Comparison of ENCODE assay signal across 16 cellular contexts in genomic region chr17:13362341-13363122, GRCh38.
DNase-seq lines count a peak whose midpoint lies in the region; ATAC-seq and TF ChIP-seq lines count a peak whose summit lies in the region.
"Had no signal": no experiment of that assay in that cellular context is flagged by ENCODE, and none has a peak within 500 bp of the region (broad histone marks: within the 10 kb centered on the region; RNA-seq: fewer than 3 reads in every experiment).

No MANE protein-coding gene starts in this region.

- no peak for TF ChIP-seq CTCF in HFFc6 (IDR thresholded peaks at IDR 0.05)
- no peak for TF ChIP-seq CTCF in astrocyte of the spinal cord (IDR thresholded peaks at IDR 0.05; ENCODE audit: low read depth, low read length)
- no peak for TF ChIP-seq CTCF in colonic mucosa (IDR thresholded peaks at IDR 0.05)
- TF ChIP-seq CTCF in suprapubic skin (IDR thresholded peaks at IDR 0.05): no peak

- peak overlapping the region; percentile 80 for H3K27ac Mint-ChIP-seq in HFFc6
- H3K27ac Mint-ChIP-seq: activated CD4-positive, alpha-beta memory T cell treated with anti-CD3 and anti-CD28 coated beads for 36 hours; natural killer cell had no signal

- intact Hi-C loops in colonic mucosa (cut with DNase I): no loop called here

- H3K9me3 Mint-ChIP-seq in HFFc6: no peaks in the 10 kb centered on the region
- H3K9me3 Mint-ChIP-seq: activated CD4-positive, alpha-beta memory T cell treated with anti-CD3 and anti-CD28 coated beads for 36 hours; natural killer cell had no signal

- no peak for TF ChIP-seq EP300 in suprapubic skin (IDR thresholded peaks at IDR 0.05)

- DNase-seq in ACHN: peak; percentile 78
- DNase-seq in HFFc6: peak; percentile 64
- DNase-seq in astrocyte of the spinal cord (ENCODE audit: low read depth, low spot score): peak; percentile 47
- DNase-seq in kidney glomerular epithelial cell (lab: John Stamatoyannopoulos, UW): peak; percentile 76
- DNase-seq in NK-92 treated with Interleukin-12 subunit alpha and Interleukin-12 subunit beta, amount 100 ng/mL, for 24 hours (lab: John Stamatoyannopoulos, UW): no peak
- DNase-seq in colonic mucosa: no peak
- no peak for DNase-seq in suprapubic skin (ENCODE audit: low spot score in 2 of 2)
- DNase-seq: activated CD4-positive, alpha-beta memory T cell treated with anti-CD3 and anti-CD28 coated beads for 36 hours; activated effector memory CD4-positive, alpha-beta T cell treated with anti-CD3 and anti-CD28 coated beads, Interleukin-2, amount 50 U/mL, for 16 hours; central memory CD4-positive, alpha-beta T cell; natural killer cell; NCI-H187; stimulated activated CD4-positive, alpha-beta T cell treated with anti-CD3 and anti-CD28 coated beads, Interleukin-12 subunit alpha, Interleukin-12 subunit beta, amount 100 ng/mL, for 4 hours; T-helper 1 cell had no signal

- TF ChIP-seq POLR2A in suprapubic skin (IDR thresholded peaks at IDR 0.05): no peak

- no peaks in the 10 kb centered on the region for H3K27me3 Mint-ChIP-seq in HFFc6 (ENCODE audit: insufficient read depth)
- H3K27me3 Mint-ChIP-seq: activated CD4-positive, alpha-beta memory T cell treated with anti-CD3 and anti-CD28 coated beads for 36 hours had no signal

- no peak overlapping the region for H3K27ac ChIP-seq in colonic mucosa
- no peak overlapping the region for H3K27ac ChIP-seq in suprapubic skin
- H3K27ac ChIP-seq: BLaER1 had no signal

- no peaks in the 10 kb centered on the region for H3K4me1 ChIP-seq in colonic mucosa
- no peaks in the 10 kb centered on the region for H3K4me1 ChIP-seq in suprapubic skin
- H3K4me1 ChIP-seq: BLaER1 had no signal

- no peak overlapping the region for H3K4me3 ChIP-seq in astrocyte of the spinal cord (ENCODE audit: low read depth, low read length)
- H3K4me3 ChIP-seq in colonic mucosa: no peak overlapping the region
- no peak overlapping the region for H3K4me3 ChIP-seq in suprapubic skin
- H3K4me3 ChIP-seq: BLaER1 had no signal

- WGBS in suprapubic skin: 74% methylated on average over 9 of the region's 9 CpGs

- no peaks in the 10 kb centered on the region for H3K27me3 ChIP-seq in colonic mucosa
- H3K27me3 ChIP-seq in suprapubic skin: no peaks in the 10 kb centered on the region
- H3K27me3 ChIP-seq: BLaER1 had no signal

- peak overlapping the region; percentile 78 for H3K4me3 Mint-ChIP-seq in HFFc6
- H3K4me3 Mint-ChIP-seq: activated CD4-positive, alpha-beta memory T cell treated with anti-CD3 and anti-CD28 coated beads for 36 hours; natural killer cell had no signal

- no peak overlapping the region for H3K9ac ChIP-seq in colonic mucosa (ENCODE audit: low read depth in 2 of 2, low read length in 2 of 2)
- H3K9ac ChIP-seq: BLaER1 had no signal

- H3K9me3 ChIP-seq in colonic mucosa: no peaks in the 10 kb centered on the region
- no peaks in the 10 kb centered on the region for H3K9me3 ChIP-seq in suprapubic skin
- H3K9me3 ChIP-seq: BLaER1 had no signal

- peaks cover 57% of the 10 kb centered on the region for H3K4me1 Mint-ChIP-seq in HFFc6 (ENCODE audit: low read depth)
- H3K4me1 Mint-ChIP-seq: natural killer cell had no signal

- ATAC-seq in GM18517 (IDR thresholded peaks at IDR 0.05; ENCODE audit: unreplicated experiment): no peak
- ATAC-seq: natural killer cell had no signal

- in situ Hi-C loops in ACHN (cut with HindIII; ENCODE audit: low pct_ligation_motif_present, low pct_unique_long_range_greater_than_20kb, low sequenced_read_pairs): no loop called here
- in situ Hi-C loops in astrocyte of the spinal cord (cut with HindIII; ENCODE audit: low sequenced_read_pairs): no loop called here

- no peaks in the 10 kb centered on the region for H3K36me3 Mint-ChIP-seq in HFFc6 (ENCODE audit: low read depth)
- H3K36me3 Mint-ChIP-seq: activated CD4-positive, alpha-beta memory T cell treated with anti-CD3 and anti-CD28 coated beads for 36 hours; natural killer cell had no signal

- no peaks in the 10 kb centered on the region for H3K36me3 ChIP-seq in colonic mucosa
- H3K36me3 ChIP-seq in suprapubic skin: no peaks in the 10 kb centered on the region
- H3K36me3 ChIP-seq: BLaER1 had no signal

Comparison
In these comparisons a context has a peak if more than half of its experiments do, and no peak if none do; other contexts are left out.
1. DNase-seq: peak in ACHN (single experiment), HFFc6 (single experiment), astrocyte of the spinal cord (single experiment) and kidney glomerular epithelial cell (single experiment); none in NK-92 treated with Interleukin-12 subunit alpha and Interleukin-12 subunit beta, amount 100 ng/mL, for 24 hours (single experiment), colonic mucosa (single experiment) and suprapubic skin (0 of 2).